Comparison of ENCODE assay signal across 20 cellular contexts in genomic region chr1:39668894-39669293, GRCh38. TPM values are rescaled to one million over a fixed set of nuclear protein-coding genes. Genes with fewer than 3 reads are reported as not detected.
DNase-seq lines count a peak whose midpoint lies in the region; ATAC-seq and TF ChIP-seq lines count a peak whose summit lies in the region.
"Had no signal": no experiment of that assay in that cellular context is flagged by ENCODE, and none has a peak within 500 bp of the region (broad histone marks: within the 10 kb centered on the region; RNA-seq: fewer than 3 reads in every experiment).

No MANE protein-coding gene starts in this region.

- no peak overlapping the region for H3K4me2 ChIP-seq in GM23248 (ENCODE audit: unreplicated experiment)

- no peaks in the 10 kb centered on the region for H3F3A ChIP-seq in GM23248 (ENCODE audit: insufficient read depth)

- H3K9me3 Mint-ChIP-seq in chondrocyte (ENCODE audit: low read depth) (no peaks in the 10 kb centered on the region), neural crest cell (no peaks in the 10 kb centered on the region)
- H3K9me3 Mint-ChIP-seq: CD4-positive, alpha-beta memory T cell; H9 had no signal

- H3K4me1 ChIP-seq in GM23248 (ENCODE audit: insufficient read depth) (no peaks in the 10 kb centered on the region), skeletal muscle tissue (ENCODE audit: control insufficient read depth in 3 of 3, insufficient read depth in 3 of 3, low read length in 3 of 3) (peaks cover 52 to 62% (median 60%) of the 10 kb centered on the region in 3 donors)

- H3K9ac ChIP-seq in GM23248: no peak overlapping the region
- H3K9ac ChIP-seq in skeletal muscle tissue (ENCODE audit: low read depth in 1 of 3, low read length in 3 of 3): peak overlapping the region in 2 of 3 donors; percentile 66 to 68

- H3K4me3 ChIP-seq in GM23248 (no peak overlapping the region), skeletal muscle tissue (ENCODE audit: low read length in 3 of 3) (peak overlapping the region in 1 of 3 donors; percentile 22)

- H3K36me3 Mint-ChIP-seq in chondrocyte (ENCODE audit: low read depth) (no peaks in the 10 kb centered on the region), neural crest cell (ENCODE audit: low read depth) (no peaks in the 10 kb centered on the region)
- H3K36me3 Mint-ChIP-seq: CD4-positive, alpha-beta memory T cell had no signal

- TF ChIP-seq CTCF in chondrocyte (IDR thresholded peaks at IDR 0.05) (no peak), neural crest cell (conservative IDR thresholded peaks at IDR 0.05) (no peak)

- H3K4me1 Mint-ChIP-seq in chondrocyte (ENCODE audit: low read depth) (peaks cover 4% of the 10 kb centered on the region), neural crest cell (no peaks in the 10 kb centered on the region)

- H3K27me3 ChIP-seq in GM23248 (replicated peaks; ENCODE audit: insufficient read depth) (peaks cover 32% of the 10 kb centered on the region), skeletal muscle tissue (ENCODE audit: control insufficient read depth in 3 of 3, insufficient read depth in 3 of 3, low read length in 3 of 3) (no peaks in the 10 kb centered on the region)

- H3K9me2 ChIP-seq in GM23248 (ENCODE audit: insufficient read depth): no peaks in the 10 kb centered on the region

- H3K36me3 ChIP-seq in GM23248 (ENCODE audit: low read depth) (no peaks in the 10 kb centered on the region), skeletal muscle tissue (ENCODE audit: control insufficient read depth in 3 of 3, insufficient read depth in 3 of 3, low read length in 3 of 3) (peaks cover 6 to 13% (median 12%) of the 10 kb centered on the region in 3 donors)

- DNase-seq in GM23248 (peak; percentile 21), chondrocyte (ENCODE audit: low spot score) (peak; percentile 72), neural crest cell (ENCODE audit: low read depth, low spot score) (no peak), NCI-H69 (lab: John Stamatoyannopoulos, UW) (no peak), RPMI8226 (no peak)
- DNase-seq: Calu3, COR-L47, DMS53, DMS79 treated with DMSO at 0.1 percent for 48 hours, H9 had no signal

- no peaks in the 10 kb centered on the region for H3K79me2 ChIP-seq in GM23248 (ENCODE audit: insufficient read depth)

- no peak overlapping the region for H3K4me3 Mint-ChIP-seq in chondrocyte (ENCODE audit: unreplicated experiment)
- H3K4me3 Mint-ChIP-seq in neural crest cell: peak overlapping the region; percentile 41
- H3K4me3 Mint-ChIP-seq: CD4-positive, alpha-beta memory T cell; H9 had no signal

- in situ Hi-C loops in GM23248 (cut with MboI): no loop called here

- WGBS in GM23248 (ENCODE audit: low coverage in 1 of 2, low lambda C conversion rate in 2 of 2, missing lambda C conversion rate in 2 of 2), 2 experiments: 61 to 63% methylated on average over 3 of the region's 3 CpGs

- H3K27ac Mint-ChIP-seq in chondrocyte (ENCODE audit: unreplicated experiment): no peak overlapping the region
- H3K27ac Mint-ChIP-seq in neural crest cell (ENCODE audit: unreplicated experiment): no peak overlapping the region
- H3K27ac Mint-ChIP-seq: H9 had no signal

- H3K9me3 ChIP-seq in GM23248 (ENCODE audit: low read depth): no peaks in the 10 kb centered on the region
- H3K9me3 ChIP-seq in skeletal muscle tissue (ENCODE audit: control insufficient read depth in 3 of 3, low read length in 3 of 3): no peaks in the 10 kb centered on the region

- ATAC-seq in HG03469 (IDR thresholded peaks at IDR 0.05; ENCODE audit: unreplicated experiment) (no peak), HG03432 (IDR thresholded peaks at IDR 0.05; ENCODE audit: unreplicated experiment) (no peak)
- ATAC-seq: HCT116 had no signal

- no peaks in the 10 kb centered on the region for H4K20me1 ChIP-seq in GM23248 (ENCODE audit: insufficient read depth)

- no peak overlapping the region for H2AFZ ChIP-seq in GM23248

- H3K27me3 Mint-ChIP-seq in chondrocyte (ENCODE audit: low read depth) (peaks cover 27% of the 10 kb centered on the region), neural crest cell (ENCODE audit: low read depth) (peaks cover 68% of the 10 kb centered on the region)

- H3K27ac ChIP-seq in GM23248 (no peak overlapping the region), skeletal muscle tissue (ENCODE audit: low read depth, low read length) (peak overlapping the region; percentile 28)

RNA-seq across cellular contexts. Expression of gene NT5C1A, which starts 3.0 kb away (rescaled TPM):
- not detected in 2 replicates for total RNA-seq in GM23248 (2014; rRNA removed; shearing (Covaris generic))
- not detected in 2 replicates for polyA plus RNA-seq in GM23248 (2016; fragmentation: Nextera tagmentation; extraction: Ambion mirVana)
- 0.31 to 0.32 TPM in 2 of 3 replicates, not detected in the other for total RNA-seq in chondrocyte
- total RNA-seq in neural crest cell: not detected in 2 replicates
- 11.0 TPM for total RNA-seq in skeletal muscle tissue
- total RNA-seq: A172, A673, Calu3, Daoy, H9 had no signal
- polyA plus RNA-seq: BJ; CD4-positive, alpha-beta memory T cell had no signal

RNA-seq across cellular contexts. Expression of gene HPCAL4, which starts 22.3 kb away (rescaled TPM):
- not detected in 2 replicates for total RNA-seq in GM23248 (2014; rRNA removed; shearing (Covaris generic))
- not detected in 2 replicates for polyA plus RNA-seq in GM23248 (2016; fragmentation: Nextera tagmentation; extraction: Ambion mirVana)
- total RNA-seq in chondrocyte (not detected in 3 replicates), neural crest cell (0.49 and 0.68 TPM in 2 replicates), skeletal muscle tissue (0.52 TPM)
- total RNA-seq: A172, A673, Calu3 had no signal
- polyA plus RNA-seq: BJ had no signal

RNA-seq across cellular contexts. Expression of gene HEYL, which starts 29.5 kb away (rescaled TPM):
- total RNA-seq in GM23248 (2014; rRNA removed; shearing (Covaris generic)): not detected in 2 replicates
- polyA plus RNA-seq in GM23248 (2016; fragmentation: Nextera tagmentation; extraction: Ambion mirVana): not detected in 2 replicates
- total RNA-seq in chondrocyte (11.8 to 65.1 TPM (median 63.2 TPM) in 3 replicates), neural crest cell (4.9 and 5.0 TPM in 2 replicates), skeletal muscle tissue (11.0 TPM)
- total RNA-seq: A172, Daoy, H4 had no signal

Comparison
In these comparisons a context has a peak if more than half of its experiments do, and no peak if none do; other contexts are left out.
1. DNase-seq: peak in GM23248 (single experiment) and chondrocyte (single experiment); none in neural crest cell (single experiment), NCI-H69 (single experiment) and RPMI8226 (single experiment).